24 cellular contexts compared by ENCODE assay signal in genomic region chr10:34548466-34548865, GRCh38.
"Had no signal": no experiment of that assay in that cellular context is flagged by ENCODE, and none has a peak within 500 bp of the region (broad histone marks: within the 10 kb centered on the region; RNA-seq: fewer than 3 reads in every experiment).

No MANE protein-coding gene starts in this region.

- ATAC-seq: gastrocnemius medialis; left ventricle myocardium superior; lower lobe of right lung; natural killer cell; pancreas; stimulated activated effector memory CD8-positive, alpha-beta T cell treated with anti-CD3 and anti-CD28 coated beads, Interleukin-12 subunit alpha, Interleukin-12 subunit beta, amount 100 ng/mL, for 72 hours had no signal

- H3K4me1 Mint-ChIP-seq: natural killer cell; stimulated activated effector memory CD8-positive, alpha-beta T cell treated with anti-CD3 and anti-CD28 coated beads, Interleukin-12 subunit alpha, Interleukin-12 subunit beta, amount 100 ng/mL, for 72 hours had no signal

- H3K9me3 ChIP-seq: gastrocnemius medialis, lower lobe of right lung, pancreas, right lobe of liver, stomach, thyroid gland, vagina had no signal

- H3K27me3 Mint-ChIP-seq: progenitor cell of endocrine pancreas had no signal

- H3K4me1 ChIP-seq: lower lobe of right lung, pancreas, thyroid gland had no signal

- H3K9me3 Mint-ChIP-seq: dendritic cell treated with granulocyte-macrophage colony-stimulating factor and Interleukin-4, amounts not matched to agents 40 ng/mL and 50 ng/mL, for 4 days; endodermal cell; natural killer cell had no signal

- H3K4me3 Mint-ChIP-seq: dendritic cell treated with granulocyte-macrophage colony-stimulating factor and Interleukin-4, amounts not matched to agents 40 ng/mL and 50 ng/mL, for 4 days; endodermal cell; natural killer cell; stimulated activated effector memory CD8-positive, alpha-beta T cell treated with anti-CD3 and anti-CD28 coated beads, Interleukin-12 subunit alpha, Interleukin-12 subunit beta, amount 100 ng/mL, for 72 hours had no signal

- H3K27ac ChIP-seq: epithelial cell of prostate, gastrocnemius medialis, lower lobe of right lung, pancreas, right lobe of liver, stomach, thyroid gland, vagina had no signal

- H3K4me2 ChIP-seq: smooth muscle cell had no signal

- H3K27ac Mint-ChIP-seq: dendritic cell treated with granulocyte-macrophage colony-stimulating factor and Interleukin-4, amounts not matched to agents 40 ng/mL and 50 ng/mL, for 4 days; natural killer cell; stimulated activated effector memory CD8-positive, alpha-beta T cell treated with anti-CD3 and anti-CD28 coated beads, Interleukin-12 subunit alpha, Interleukin-12 subunit beta, amount 100 ng/mL, for 72 hours had no signal

- H3K36me3 ChIP-seq: gastrocnemius medialis, lower lobe of right lung, pancreas, right lobe of liver, stomach, thyroid gland, vagina had no signal

- H3K4me3 ChIP-seq: gastrocnemius medialis, lower lobe of right lung, pancreas, right lobe of liver, smooth muscle cell, stomach, thyroid gland, vagina had no signal

- H3K36me3 Mint-ChIP-seq: natural killer cell; stimulated activated effector memory CD8-positive, alpha-beta T cell treated with anti-CD3 and anti-CD28 coated beads, Interleukin-12 subunit alpha, Interleukin-12 subunit beta, amount 100 ng/mL, for 72 hours had no signal

- H3K27me3 ChIP-seq: gastrocnemius medialis, pancreas, right lobe of liver, stomach, thyroid gland, vagina had no signal

- DNase-seq: effector CD8-positive, alpha-beta T cell; endodermal cell; foreskin fibroblast; gastrocnemius medialis; head of caudate nucleus; left ventricle myocardium superior; lower lobe of right lung; natural killer cell; occipital lobe; pancreas; right lobe of liver; stimulated activated CD4-positive, alpha-beta T cell treated with anti-CD3 and anti-CD28 coated beads, Interleukin-12 subunit alpha, Interleukin-12 subunit beta, amount 100 ng/mL, for 4 hours; stimulated activated CD4-positive, alpha-beta T cell treated with anti-CD3 and anti-CD28 coated beads, Interleukin-2, amount 100 ng/mL, for 24 hours; stimulated activated CD4-positive, alpha-beta T cell treated with anti-CD3 and anti-CD28 coated beads, Interleukin-4, amount 100 ng/mL, for 24 hours; stimulated activated naive CD4-positive, alpha-beta T cell treated with Interleukin-2 at 50 U/mL for 16 hours; stomach; thyroid gland; trophoblast cell had no signal
